In genomic region chr2:141323571-141323970, GRCh38 we compare ENCODE assay signal across 18 cellular contexts.
DNase-seq lines count a peak whose midpoint lies in the region; ATAC-seq and TF ChIP-seq lines count a peak whose summit lies in the region.
"Had no signal": no experiment of that assay in that cellular context is flagged by ENCODE, and none has a peak within 500 bp of the region (broad histone marks: within the 10 kb centered on the region; RNA-seq: fewer than 3 reads in every experiment).

No MANE protein-coding gene starts in this region.

- intact Hi-C loops in natural killer cell (cut with micrococcal nuclease), result no loop called here

- H3K4me3 ChIP-seq in epithelial cell of proximal tubule (ENCODE audit: low read depth, low read length), result no peak overlapping the region
- H3K4me3 ChIP-seq: HAP-1 had no signal

- no peaks in the 10 kb centered on the region for H3K36me3 Mint-ChIP-seq in natural killer cell
- H3K36me3 Mint-ChIP-seq: CD4-positive, CD25-positive, alpha-beta regulatory T cell; CD8-positive, alpha-beta memory T cell had no signal

- H3K9me3 Mint-ChIP-seq in natural killer cell, result peaks cover 6 to 10% of the 10 kb centered on the region in 2 donors

- no peak overlapping the region for H3K4me3 Mint-ChIP-seq in natural killer cell
- H3K4me3 Mint-ChIP-seq: CD4-positive, CD25-positive, alpha-beta regulatory T cell; CD8-positive, alpha-beta memory T cell had no signal

- no peaks in the 10 kb centered on the region for H3K27me3 Mint-ChIP-seq in natural killer cell (ENCODE audit: low read depth in 2 of 2)
- H3K27me3 Mint-ChIP-seq: CD4-positive, CD25-positive, alpha-beta regulatory T cell; CD8-positive, alpha-beta memory T cell had no signal

- H3K27ac Mint-ChIP-seq in natural killer cell, result no peak overlapping the region
- H3K27ac Mint-ChIP-seq: CD4-positive, CD25-positive, alpha-beta regulatory T cell; CD8-positive, alpha-beta memory T cell had no signal

- TF ChIP-seq CTCF in epithelial cell of proximal tubule (conservative IDR thresholded peaks at IDR 0.05; ENCODE audit: low read depth, low read length), result no peak
- no peak for TF ChIP-seq CTCF in natural killer cell (IDR thresholded peaks at IDR 0.05)

- H3K4me1 Mint-ChIP-seq in natural killer cell, result no peaks in the 10 kb centered on the region
- H3K4me1 Mint-ChIP-seq: CD4-positive, CD25-positive, alpha-beta regulatory T cell; CD8-positive, alpha-beta memory T cell had no signal

- ATAC-seq in GM21723 (IDR thresholded peaks at IDR 0.05; ENCODE audit: unreplicated experiment) (no peak), natural killer cell (no peak)
- ATAC-seq: HepG2 had no signal

- DNase-seq in HK-2 (ENCODE audit: unreplicated experiment) (peak; percentile 4), epithelial cell of proximal tubule (ENCODE audit: low read depth) (peak; percentile 78), kidney tubule cell (ENCODE audit: low spot score) (peak; percentile 90), renal cortical epithelial cell (ENCODE audit: low read depth) (peak; percentile 95), SHP77 treated with DMSO at 0.1 percent for 48 hours (lab: John Stamatoyannopoulos, UW) (no peak), natural killer cell (no peak)
- DNase-seq: BE2C; C1 segment of cervical spinal cord; CD4-positive, CD25-positive, alpha-beta regulatory T cell; CD8-positive, alpha-beta memory T cell; COR-L47; DMS153; DMS79; GDM1; KG1 had no signal

Comparison
In these comparisons a context has a peak if more than half of its experiments do, and no peak if none do; other contexts are left out.
1. DNase-seq: peak in HK-2 (single experiment), epithelial cell of proximal tubule (single experiment), kidney tubule cell (single experiment) and renal cortical epithelial cell (single experiment); none in SHP77 treated with DMSO at 0.1 percent for 48 hours (single experiment) and natural killer cell (single experiment).